ENCODE assay signal across 30 cellular contexts in genomic region chr1:156669794-156670193, GRCh38. TPM values are rescaled to one million over a fixed set of nuclear protein-coding genes. Genes with fewer than 3 reads are reported as not detected.
DNase-seq lines count a peak whose midpoint lies in the region; ATAC-seq and TF ChIP-seq lines count a peak whose summit lies in the region.
"Had no signal": no experiment of that assay in that cellular context is flagged by ENCODE, and none has a peak within 500 bp of the region (broad histone marks: within the 10 kb centered on the region; RNA-seq: fewer than 3 reads in every experiment).

No MANE protein-coding gene starts in this region.

- 61 to 71% (median 65%) methylated on average over 5 of the region's 5 CpGs for WGBS in psoas muscle, 3 donors
- WGBS in adrenal gland, 4 donors, result 61 to 67% (median 64%) methylated on average over 4 to 5 of the region's 5 CpGs

- H3K9me3 ChIP-seq in psoas muscle (no peaks in the 10 kb centered on the region), adrenal gland (replicated peaks in 1 of 3) (no peaks in the 10 kb centered on the region)
- H3K9me3 ChIP-seq: SK-N-SH, tibial artery had no signal

- H3K27me3 Mint-ChIP-seq in GM23338 (ENCODE audit: insufficient read depth, low read depth, poor library complexity) (peaks cover 27% of the 10 kb centered on the region), WTC11 (ENCODE audit: low read depth) (peaks cover 4% of the 10 kb centered on the region; the same call in 1 of the 2 replicates)
- H3K27me3 Mint-ChIP-seq in naive thymus-derived CD8-positive, alpha-beta T cell, result peaks cover 4 to 38% (median 24%) of the 10 kb centered on the region in 5 donors

- H3K27ac Mint-ChIP-seq in GM23338 (no peak overlapping the region; the same call in 1 of the 2 replicates), WTC11 (no peak overlapping the region)
- no peak overlapping the region for H3K27ac Mint-ChIP-seq in naive thymus-derived CD8-positive, alpha-beta T cell
- H3K27ac Mint-ChIP-seq: activated B cell treated with CpG ODN at 0.5 μM for 24 hours; activated CD4-positive, alpha-beta memory T cell treated with anti-CD3 and anti-CD28 coated beads for 36 hours; CD4-positive, alpha-beta memory T cell had no signal

- TF ChIP-seq CTCF in GM23338 (conservative IDR thresholded peaks at IDR 0.05; ENCODE audit: low read depth in 2 of 2), result no peak
- no peak for TF ChIP-seq CTCF in WTC11 (IDR thresholded peaks at IDR 0.05)
- no peak for TF ChIP-seq CTCF in psoas muscle (IDR thresholded peaks at IDR 0.05)
- no peak for TF ChIP-seq CTCF in adrenal gland (IDR thresholded peaks at IDR 0.05)

- ATAC-seq in GM23338 (no peak), WTC11 (no peak), psoas muscle (no peak)
- ATAC-seq in naive thymus-derived CD8-positive, alpha-beta T cell, result no peak

- CTCF ChIA-PET in WTC11 (lab: Charles Lee), result interaction anchor here (0.7 to 4.1 kb wide), 5 partner anchors 8 to 46 kb away, joined by 3 to 17 read pairs (median 6); partner anchors contain the start of gene NES

- peaks cover 37% of the 10 kb centered on the region for H3K36me3 Mint-ChIP-seq in GM23338 (ENCODE audit: low read depth)
- peaks cover 27% of the 10 kb centered on the region for H3K36me3 Mint-ChIP-seq in WTC11
- peaks cover 0 to 1% (median 0%) of the 10 kb centered on the region in 3 donors for H3K36me3 Mint-ChIP-seq in naive thymus-derived CD8-positive, alpha-beta T cell
- H3K36me3 Mint-ChIP-seq: activated CD4-positive, alpha-beta memory T cell treated with anti-CD3 and anti-CD28 coated beads for 36 hours; CD4-positive, alpha-beta memory T cell had no signal

- H3K27me3 ChIP-seq in GM23338 (ENCODE audit: insufficient read depth), result no peaks in the 10 kb centered on the region
- no peaks in the 10 kb centered on the region for H3K27me3 ChIP-seq in psoas muscle (ENCODE audit: insufficient read depth in 3 of 3, low read length in 2 of 3)
- H3K27me3 ChIP-seq in adrenal gland, result peaks cover 4% of the 10 kb centered on the region
- H3K27me3 ChIP-seq: tibial artery had no signal

- H3K9me3 Mint-ChIP-seq in GM23338 (peaks cover 9% of the 10 kb centered on the region), WTC11 (peaks cover 11% of the 10 kb centered on the region)
- H3K9me3 Mint-ChIP-seq in naive thymus-derived CD8-positive, alpha-beta T cell, result no peaks in the 10 kb centered on the region
- H3K9me3 Mint-ChIP-seq: activated B cell treated with CpG ODN at 0.5 μM for 24 hours; activated CD4-positive, alpha-beta memory T cell treated with anti-CD3 and anti-CD28 coated beads for 36 hours; naive B cell had no signal

- 0 out of 3 replicates have a peak overlapping the region, but pooled peaks have one; percentile 28 for H3K4me3 Mint-ChIP-seq in GM23338
- no peak overlapping the region for H3K4me3 Mint-ChIP-seq in WTC11
- no peak overlapping the region for H3K4me3 Mint-ChIP-seq in naive thymus-derived CD8-positive, alpha-beta T cell
- H3K4me3 Mint-ChIP-seq: activated B cell treated with CpG ODN at 0.5 μM for 24 hours; activated CD4-positive, alpha-beta memory T cell treated with anti-CD3 and anti-CD28 coated beads for 36 hours; CD4-positive, alpha-beta memory T cell had no signal

- POLR2A ChIA-PET in WTC11 (lab: Charles Lee), result interaction anchor here (1.2 kb wide), 1 partner anchor 37 kb away, joined by 3 read pairs; no protein-coding TSS in a partner anchor
- POLR2A ChIA-PET in naive thymus-derived CD8-positive, alpha-beta T cell (lab: Charles Lee), result no interaction called here

- H4K20me1 ChIP-seq in GM23338 (replicated peaks; ENCODE audit: insufficient read depth), result no peaks in the 10 kb centered on the region; the same call in 1 of the 2 replicates

- H3K4me2 ChIP-seq in GM23338, result peak overlapping the region; percentile 77; the same call in 1 of the 2 replicates
- H3K4me2 ChIP-seq: SK-N-SH had no signal

- peaks cover 27% of the 10 kb centered on the region for H3K79me2 ChIP-seq in GM23338 (replicated peaks; ENCODE audit: insufficient read depth)
- H3K79me2 ChIP-seq: parathyroid adenoma had no signal

- H3K4me3 ChIP-seq in GM23338, result no peak overlapping the region
- H3K4me3 ChIP-seq in psoas muscle, result no peak overlapping the region
- no peak overlapping the region for H3K4me3 ChIP-seq in adrenal gland
- H3K4me3 ChIP-seq: GM23248, skin epidermis, tibial artery had no signal

- no peak overlapping the region for H3K27ac ChIP-seq in GM23338 (ENCODE audit: low read depth)
- H3K27ac ChIP-seq in psoas muscle, result peak overlapping the region; percentile 99
- H3K27ac ChIP-seq in adrenal gland, result no peak overlapping the region
- H3K27ac ChIP-seq: GM23248, parathyroid adenoma had no signal

- intact Hi-C loops in psoas muscle (cut with DNase I), result no loop called here
- intact Hi-C loops in adrenal gland (cut with DNase I), result no loop called here

- H3K9me2 ChIP-seq in GM23338 (ENCODE audit: insufficient read depth), result peaks cover 12% of the 10 kb centered on the region
- H3K9me2 ChIP-seq: SK-N-SH had no signal

- H3K4me1 Mint-ChIP-seq in GM23338 (peaks cover 85% of the 10 kb centered on the region), WTC11 (peaks cover 88% of the 10 kb centered on the region)
- H3K4me1 Mint-ChIP-seq in naive thymus-derived CD8-positive, alpha-beta T cell, result peaks cover 0 to 8% (median 3%) of the 10 kb centered on the region in 4 donors

- H3F3A ChIP-seq in GM23338 (replicated peaks; ENCODE audit: low read depth), result peaks cover 33% of the 10 kb centered on the region; the same call in 1 of the 2 replicates

- no peak for TF ChIP-seq POLR2A in adrenal gland (IDR thresholded peaks at IDR 0.05)

- H2AFZ ChIP-seq in GM23338, result no peak overlapping the region
- H2AFZ ChIP-seq: GM23248, parathyroid adenoma had no signal

- H3K36me3 ChIP-seq in GM23338 (ENCODE audit: insufficient read depth) (peaks cover 19% of the 10 kb centered on the region), psoas muscle (ENCODE audit: insufficient read depth in 1 of 2, low read depth in 1 of 2) (peaks cover 0 to 34% of the 10 kb centered on the region in 2 donors), adrenal gland (replicated peaks in 1 of 2) (no peaks in the 10 kb centered on the region)

- H3K4me1 ChIP-seq in GM23338 (ENCODE audit: insufficient read depth), result peaks cover 70% of the 10 kb centered on the region
- H3K4me1 ChIP-seq in psoas muscle, result peaks cover 88% of the 10 kb centered on the region
- H3K4me1 ChIP-seq in adrenal gland (replicated peaks in 1 of 2), result peaks cover 0 to 19% of the 10 kb centered on the region in 2 donors
- H3K4me1 ChIP-seq: parathyroid adenoma had no signal

- DNase-seq in GM23338 (ENCODE audit: low spot score) (no peak), WTC11 (ENCODE audit: low spot score) (no peak), islet precursor cell (peak; percentile 62), psoas muscle (no peak), NCI-H510A treated with DMSO at 0.1 percent for 48 hours (lab: John Stamatoyannopoulos, UW) (no peak), adrenal gland (no peak), DMS53 (lab: John Stamatoyannopoulos, UW) (no peak)
- DNase-seq in naive thymus-derived CD8-positive, alpha-beta T cell, result no peak
- DNase-seq: activated B cell treated with CpG ODN at 0.5 μM for 24 hours; activated CD4-positive, alpha-beta memory T cell treated with anti-CD3 and anti-CD28 coated beads for 36 hours; activated naive CD4-positive, alpha-beta T cell; amygdala; CD4-positive, alpha-beta memory T cell; cerebellar nuclear complex; effector CD8-positive, alpha-beta T cell; GF-D8; GM23248; naive B cell; NCI-H1092 treated with DMSO at 0.1 percent for 48 hours; NCI-H2081; NCI-H446 treated with DMSO at 0.1 percent for 48 hours; NK-92 treated with Interleukin-12 subunit alpha and Interleukin-12 subunit beta, amount 100 ng/mL, for 24 hours; SK-N-SH; stimulated activated naive CD4-positive, alpha-beta T cell treated with Interleukin-2 at 50 U/mL for 16 hours; tibial artery had no signal

RNA-seq across cellular contexts. Expression of gene NES, which starts 7.4 kb away (rescaled TPM):
- 85.3 and 95.9 TPM in 2 replicates for total RNA-seq in GM23338 (2014; rRNA removed; shearing (Covaris generic))
- polyA plus RNA-seq in GM23338 (2016; fragmentation: Nextera tagmentation; extraction: Ambion mirVana), result 25.0 and 27.5 TPM in 2 replicates
- total RNA-seq in WTC11 (2021), result 103 to 127 TPM (median 104 TPM) in 3 replicates
- 100 to 1,000 TPM in 1 of 4 donors, 10 to 100 TPM in 3; 40.5 to 581 (median 80.2) TPM for total RNA-seq in psoas muscle
- 10 to 100 TPM; 12.3 to 23.8 (median 17.2) TPM for polyA plus RNA-seq in psoas muscle
- total RNA-seq in naive thymus-derived CD8-positive, alpha-beta T cell, result not detected
- not detected for polyA plus RNA-seq in naive thymus-derived CD8-positive, alpha-beta T cell
- 10 to 100 TPM in 6 of 8 donors, 1 to 10 TPM in 2; 7.7 to 22.9 (median 14.0) TPM for total RNA-seq in adrenal gland
- 10 to 100 TPM; 13.2 to 26.9 (median 18.0) TPM for polyA plus RNA-seq in adrenal gland
- total RNA-seq: activated B cell treated with CpG ODN at 0.5 μM for 24 hours; CD4-positive, alpha-beta memory T cell had no signal
- polyA plus RNA-seq: CD4-positive, alpha-beta memory T cell had no signal

RNA-seq across cellular contexts. Expression of gene BCAN, which starts 27.9 kb away (rescaled TPM):
- 5.5 and 8.0 TPM in 2 replicates for total RNA-seq in GM23338 (2014; rRNA removed; shearing (Covaris generic))
- 2.3 and 3.6 TPM in 2 replicates for polyA plus RNA-seq in GM23338 (2016; fragmentation: Nextera tagmentation; extraction: Ambion mirVana)
- 2.5 to 3.7 TPM (median 3.6 TPM) in 3 replicates for total RNA-seq in WTC11 (2021)
- under 1 TPM in 2 of 4 donors, not detected in 2; 0.27 to 0.36 TPM for total RNA-seq in psoas muscle
- polyA plus RNA-seq in psoas muscle, result under 1 TPM in 2 of 3 donors, not detected in 1; 0.06 to 0.08 TPM
- not detected for total RNA-seq in naive thymus-derived CD8-positive, alpha-beta T cell
- not detected for polyA plus RNA-seq in naive thymus-derived CD8-positive, alpha-beta T cell
- 10 to 100 TPM in 3 of 8 donors, under 1 TPM in 3, not detected in 2; 0.11 to 36.3 (median 8.2) TPM for total RNA-seq in adrenal gland
- 10 to 100 TPM in 1 of 3 donors, 1 to 10 TPM in 2; 2.4 to 24.9 (median 8.9) TPM for polyA plus RNA-seq in adrenal gland
- total RNA-seq: activated CD4-positive, alpha-beta memory T cell treated with anti-CD3 and anti-CD28 coated beads for 36 hours; CD4-positive, alpha-beta memory T cell; fibroblast of lung; GM23248; lung microvascular endothelial cell had no signal
- polyA plus RNA-seq: CD4-positive, alpha-beta memory T cell; GM23248 had no signal

RNA-seq across cellular contexts. Expression of gene CRABP2, which starts 35.6 kb away (rescaled TPM):
- 35.1 and 45.9 TPM in 2 replicates for total RNA-seq in GM23338 (2014; rRNA removed; shearing (Covaris generic))
- polyA plus RNA-seq in GM23338 (2016; fragmentation: Nextera tagmentation; extraction: Ambion mirVana) (137 and 138 TPM in 2 replicates), psoas muscle (under 1 TPM; 0.13 to 0.57 (median 0.53) TPM), adrenal gland (10 to 100 TPM in 2 of 3 donors, 1 to 10 TPM in 1; 5.0 to 17.8 (median 11.2) TPM)
- total RNA-seq in WTC11 (2021) (135 to 195 TPM (median 186 TPM) in 3 replicates), psoas muscle (1 to 10 TPM in 2 of 4 donors, under 1 TPM in 1, not detected in 1; 0.71 to 1.7 (median 1.6) TPM), adrenal gland (10 to 100 TPM in 1 of 8 donors, 1 to 10 TPM in 7; 3.1 to 11.6 (median 6.8) TPM)
- total RNA-seq in naive thymus-derived CD8-positive, alpha-beta T cell, result 1 to 10 TPM in 1 of 2 experiments, under 1 TPM in 1; 0.44 to 2.9 TPM
- not detected for polyA plus RNA-seq in naive thymus-derived CD8-positive, alpha-beta T cell
- total RNA-seq: lung microvascular endothelial cell had no signal

RNA-seq across cellular contexts. Expression of gene HAPLN2, which starts 50.6 kb away (rescaled TPM):
- total RNA-seq in GM23338 (2014; rRNA removed; shearing (Covaris generic)), result not detected in 2 replicates
- polyA plus RNA-seq in GM23338 (2016; fragmentation: Nextera tagmentation; extraction: Ambion mirVana), result 0.53 TPM in 1 of 2 replicates, not detected in the other
- total RNA-seq in WTC11 (2021), result 1.1 to 1.3 TPM (median 1.2 TPM) in 3 replicates
- total RNA-seq in psoas muscle, result 1 to 10 TPM in 1 of 4 donors, under 1 TPM in 3; 0.28 to 2.2 (median 0.58) TPM
- polyA plus RNA-seq in psoas muscle, result under 1 TPM; 0.56 to 0.79 (median 0.61) TPM
- under 1 TPM; 0.39 to 0.58 TPM for total RNA-seq in naive thymus-derived CD8-positive, alpha-beta T cell
- polyA plus RNA-seq in naive thymus-derived CD8-positive, alpha-beta T cell, result not detected
- 1 to 10 TPM in 2 of 8 donors, under 1 TPM in 3, not detected in 3; 0.27 to 1.5 (median 0.74) TPM for total RNA-seq in adrenal gland
- polyA plus RNA-seq in adrenal gland, result 1 to 10 TPM in 2 of 3 donors, not detected in 1; 2.2 to 3.1 TPM
- total RNA-seq: activated B cell treated with CpG ODN at 0.5 μM for 24 hours; CD4-positive, alpha-beta memory T cell; fibroblast of lung; GM23248; lung microvascular endothelial cell; RPMI7951 had no signal
- polyA plus RNA-seq: CD4-positive, alpha-beta memory T cell; fibroblast of lung; GM23248 had no signal

RNA-seq across cellular contexts. Expression of gene METTL25B, which starts 58.5 kb away (rescaled TPM):
- total RNA-seq in GM23338 (2014; rRNA removed; shearing (Covaris generic)), result 12.9 and 18.3 TPM in 2 replicates
- polyA plus RNA-seq in GM23338 (2016; fragmentation: Nextera tagmentation; extraction: Ambion mirVana) (18.1 and 21.1 TPM in 2 replicates), psoas muscle (10 to 100 TPM; 22.1 to 31.5 (median 27.0) TPM), adrenal gland (100 to 1,000 TPM in 1 of 3 donors, 10 to 100 TPM in 2; 17.4 to 127 (median 68.6) TPM)
- total RNA-seq in WTC11 (2021) (32.0 to 41.0 TPM (median 37.9 TPM) in 3 replicates), psoas muscle (10 to 100 TPM; 18.5 to 32.1 (median 28.5) TPM), adrenal gland (100 to 1,000 TPM in 1 of 8 donors, 10 to 100 TPM in 7; 24.0 to 140 (median 32.5) TPM)
- 10 to 100 TPM; 33.6 to 39.3 TPM for total RNA-seq in naive thymus-derived CD8-positive, alpha-beta T cell
- 1 to 10 TPM; 2.3 to 6.7 (median 5.6) TPM for polyA plus RNA-seq in naive thymus-derived CD8-positive, alpha-beta T cell

Comparison
In these comparisons a context has a peak if more than half of its experiments do, and no peak if none do; other contexts are left out.
1. RNA of gene NES, which starts 7.4 kb away (total RNA-seq): 103 to 127 TPM in WTC11, 85.3 to 95.9 TPM in GM23338, 40.5 to 581 TPM in psoas muscle and 7.7 to 22.9 TPM in adrenal gland; not detected in naive thymus-derived CD8-positive, alpha-beta T cell; every median in the first group is over 4 times any median in the second.